9 cellular contexts compared by ENCODE assay signal in the genomic region with DNA sequence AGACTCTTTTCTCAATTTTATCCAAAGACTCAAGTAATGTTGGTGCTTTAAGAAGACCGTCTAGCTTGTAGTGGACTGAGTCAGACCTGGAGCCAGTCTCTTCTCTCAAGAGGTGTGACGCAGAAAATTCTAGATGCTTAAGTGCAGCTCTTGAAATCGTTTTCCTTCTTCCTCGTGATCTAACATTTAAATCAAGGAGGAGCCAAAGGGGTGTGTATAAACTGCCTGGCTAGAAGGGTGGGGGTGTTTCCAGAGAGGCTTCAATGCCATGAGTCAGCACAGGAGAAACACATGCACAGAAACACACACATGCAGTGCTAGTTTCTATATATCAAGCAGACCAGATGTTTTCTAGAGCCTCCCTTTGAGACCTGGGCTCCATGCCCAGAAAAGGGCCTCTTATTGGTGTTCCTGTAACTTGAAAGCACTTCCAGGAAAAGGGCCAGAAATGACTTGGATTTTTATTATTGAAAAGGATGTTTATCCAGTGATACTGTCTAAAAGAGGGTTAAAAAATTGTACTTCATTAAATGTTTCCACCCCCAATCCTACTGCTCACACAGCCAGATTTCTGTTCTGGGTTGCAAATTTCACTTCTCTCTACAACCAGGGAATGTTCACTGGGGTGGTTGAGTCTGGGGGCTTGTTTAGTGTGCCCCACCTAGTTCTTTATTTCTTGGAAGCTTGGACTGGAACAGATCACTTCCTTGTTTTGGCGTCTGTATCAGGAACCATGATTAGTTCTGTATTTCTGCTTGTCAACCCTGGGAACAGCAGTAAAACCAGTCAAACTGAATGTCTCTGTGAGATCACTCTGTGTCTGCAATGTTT. TPM values are rescaled to one million over a fixed set of nuclear protein-coding genes. Genes with fewer than 3 reads are reported as not detected.
DNase-seq lines count a peak whose midpoint lies in the region; ATAC-seq and TF ChIP-seq lines count a peak whose summit lies in the region.
"Had no signal": no experiment of that assay in that cellular context is flagged by ENCODE, and none has a peak within 500 bp of the region (broad histone marks: within the 10 kb centered on the region; RNA-seq: fewer than 3 reads in every experiment).

A gene (minus strand): TSS at position 129 of the 831 bp plus-strand sequence. CDS start 187 bp downstream, outside the sequence.

- peak within 1 kb of the TSS; percentile 44 for H3K4me3 Mint-ChIP-seq in MCF 10A (ENCODE audit: unreplicated experiment)
- H3K4me3 Mint-ChIP-seq: B cell had no signal

- no peaks in the 10 kb centered on the region for H4K20me1 ChIP-seq in IMR-90 (ENCODE audit: insufficient read depth, low read length)

- no peak within 1 kb of the TSS for H3K23ac ChIP-seq in IMR-90 (ENCODE audit: low read depth, low read length)

- H3K56ac ChIP-seq in IMR-90 (ENCODE audit: extremely low read depth, insufficient read depth, low read length): no peak within 1 kb of the TSS

- no peak within 1 kb of the TSS for H3K4me2 ChIP-seq in IMR-90 (ENCODE audit: low read depth, low read length)

- no peak within 1 kb of the TSS for H2AK9ac ChIP-seq in IMR-90 (replicated peaks; ENCODE audit: low read depth, low read length, poor library complexity)

- no peak within 1 kb of the TSS for H4K8ac ChIP-seq in IMR-90 (ENCODE audit: low read depth in 2 of 2, low read length in 2 of 2)

- peak; percentile 88 for ATAC-seq in IMR-90 (ENCODE audit: low read depth)
- ATAC-seq in GM19324 (IDR thresholded peaks at IDR 0.05; ENCODE audit: low FRiP score, unreplicated experiment): no peak

- no peak for TF ChIP-seq RAD21 in IMR-90 (IDR thresholded peaks at IDR 0.05; ENCODE audit: low read length)

- H3K18ac ChIP-seq in IMR-90 (ENCODE audit: low read depth, low read length): no peak within 1 kb of the TSS

- intact Hi-C loops in IMR-90 (cut with micrococcal nuclease) (no loop called here), MCF 10A (cut with micrococcal nuclease) (no loop called here)

- H2AK5ac ChIP-seq in IMR-90 (ENCODE audit: low read depth, low read length): no peak within 1 kb of the TSS

- H3K4me1 ChIP-seq in IMR-90 (ENCODE audit: control insufficient read depth, insufficient read depth, low read length) (no peaks in the 10 kb centered on the region), muscle layer of duodenum (ENCODE audit: control insufficient read depth in 1 of 2, insufficient read depth in 2 of 2, low read length in 2 of 2) (no peaks in the 10 kb centered on the region)

- no peak within 1 kb of the TSS for H2BK15ac ChIP-seq in IMR-90 (ENCODE audit: low read depth, low read length)

- H3K9ac ChIP-seq in IMR-90 (ENCODE audit: low read depth, low read length): no peak within 1 kb of the TSS

- no peak within 1 kb of the TSS for H2AFZ ChIP-seq in IMR-90 (replicated peaks; ENCODE audit: low read length, poor library complexity)

- no peaks in the 10 kb centered on the region for H3K27me3 ChIP-seq in IMR-90 (ENCODE audit: control insufficient read depth, insufficient read depth, low read length)
- H3K27me3 ChIP-seq in muscle layer of duodenum (ENCODE audit: low read depth, low read length): no peaks in the 10 kb centered on the region

- no peaks in the 10 kb centered on the region for H3K36me3 Mint-ChIP-seq in MCF 10A (ENCODE audit: insufficient read depth, unreplicated experiment)

- H3K27me3 Mint-ChIP-seq in MCF 10A (ENCODE audit: insufficient read depth, unreplicated experiment): no peaks in the 10 kb centered on the region

- POLR2A ChIA-PET in IMR-90 (lab: Charles Lee; ENCODE audit: unreplicated experiment): no interaction called here
- POLR2A ChIA-PET in MCF 10A (lab: Yijun Ruan, JAX): interaction anchor here (0.5 kb wide), 1 partner anchor 115 kb away, joined by 4 read pairs; no protein-coding TSS in a partner anchor

- TF ChIP-seq CTCF in IMR-90 (conservative IDR thresholded peaks at IDR 0.05; ENCODE audit: low read depth, low read length) (no peak), MCF 10A (IDR thresholded peaks at IDR 0.05; ENCODE audit: unreplicated experiment) (no peak)

- H2BK120ac ChIP-seq in IMR-90 (ENCODE audit: low read depth, low read length): no peak within 1 kb of the TSS

- H3K14ac ChIP-seq in IMR-90 (replicated peaks; ENCODE audit: low read depth, low read length): no peak within 1 kb of the TSS

- no peak within 1 kb of the TSS for H2BK20ac ChIP-seq in IMR-90 (ENCODE audit: low read depth, low read length)

- no peaks in the 10 kb centered on the region for H3K4me1 Mint-ChIP-seq in MCF 10A (ENCODE audit: insufficient read depth, unreplicated experiment)
- H3K4me1 Mint-ChIP-seq: B cell had no signal

- no peaks in the 10 kb centered on the region for H3K9me3 ChIP-seq in IMR-90 (ENCODE audit: control insufficient read depth, insufficient read depth, low read length)
- H3K9me3 ChIP-seq in muscle layer of duodenum (ENCODE audit: control insufficient read depth in 1 of 2, low read length in 2 of 2): no peaks in the 10 kb centered on the region

- peak; percentile 29 for DNase-seq in NCI-H2171 treated with DMSO at 0.1 percent for 48 hours (lab: John Stamatoyannopoulos, UW)
- no peak for DNase-seq in NCI-H2171 (lab: John Stamatoyannopoulos, UW)
- peak; percentile 79 for DNase-seq in IMR-90
- peak; percentile 92 for DNase-seq in MCF 10A (ENCODE audit: unreplicated experiment)
- DNase-seq in cerebellum (ENCODE audit: low spot score): no peak
- DNase-seq in activated CD8-positive, alpha-beta memory T cell treated with anti-CD3 and anti-CD28 coated beads for 24 hours: no peak

- in situ Hi-C loops in IMR-90 (cut with MboI; ENCODE audit: low sequenced_read_pairs): no loop called here

- TF ChIP-seq POLR2A in IMR-90 (IDR thresholded peaks at IDR 0.05; ENCODE audit: low read depth, low read length): no peak

- no peaks in the 10 kb centered on the region for H3K9me3 Mint-ChIP-seq in MCF 10A (ENCODE audit: unreplicated experiment)

- dilution Hi-C loops in IMR-90 (cut with HindIII; ENCODE audit: low sequenced_read_pairs, unreplicated experiment): no loop called here

- H3K4me3 ChIP-seq in IMR-90 (ENCODE audit: insufficient read depth, low read depth, low read length) (no peak within 1 kb of the TSS), muscle layer of duodenum (ENCODE audit: low read depth in 1 of 2, low read length in 2 of 2) (peak within 1 kb of the TSS; percentile 37 to 46)

- H2BK5ac ChIP-seq in IMR-90 (ENCODE audit: low read depth, low read length, poor library complexity, severe bottlenecking): no peak within 1 kb of the TSS

- H3K27ac ChIP-seq in IMR-90 (ENCODE audit: insufficient read depth, low read length) (peak within 1 kb of the TSS; percentile 32; the same call in 1 of the 2 replicates), muscle layer of duodenum (ENCODE audit: low read length) (peak within 1 kb of the TSS; percentile 71)

- H3K4ac ChIP-seq in IMR-90 (ENCODE audit: low read depth, low read length): no peak within 1 kb of the TSS

- 50% methylated on average over 1 of the region's 5 CpGs; no CpG with 5 or more reads in 1 of the 2 experiments for WGBS in IMR-90 (ENCODE audit: extremely low coverage in 2 of 2, insufficient read length in 1 of 2), 2 experiments

- BruUV-seq in IMR-90 (replicated peaks; lab: Mats Ljungman, UMichigan) (no TSS peak), MCF 10A (replicated peaks; lab: Mats Ljungman, UMichigan) (no TSS peak)

- peak within 1 kb of the TSS; percentile 30 for H3K27ac Mint-ChIP-seq in MCF 10A (ENCODE audit: low read depth, unreplicated experiment)
- H3K27ac Mint-ChIP-seq: B cell had no signal

- no peak within 1 kb of the TSS for H4K91ac ChIP-seq in IMR-90 (ENCODE audit: insufficient read depth, low read depth, low read length)

- no peak within 1 kb of the TSS for H4K5ac ChIP-seq in IMR-90 (ENCODE audit: low read depth, low read length)

- CTCF ChIA-PET in IMR-90 (lab: Yijun Ruan, JAX): no interaction called here
- CTCF ChIA-PET in MCF 10A (lab: Yijun Ruan, JAX): no interaction called here

- no peaks in the 10 kb centered on the region for H3K79me1 ChIP-seq in IMR-90 (ENCODE audit: low read depth in 1 of 2, low read length in 2 of 2)

- H3K36me3 ChIP-seq in IMR-90 (ENCODE audit: control insufficient read depth, insufficient read depth, low read length) (no peaks in the 10 kb centered on the region), muscle layer of duodenum (ENCODE audit: control insufficient read depth in 1 of 2, insufficient read depth in 2 of 2, low read length in 2 of 2) (no peaks in the 10 kb centered on the region)

- H3K9me1 ChIP-seq in IMR-90 (ENCODE audit: insufficient read depth, low read length): no peaks in the 10 kb centered on the region

TF ChIP-seq in IMR-90, 13 proteins besides CTCF, POLR2A, EP300 and RAD21 (continues in another document):
- no peak for TF ChIP-seq CHD1 (IDR thresholded peaks at IDR 0.05; ENCODE audit: low read depth, low read length)
- TF ChIP-seq BHLHE40 (IDR thresholded peaks at IDR 0.05; ENCODE audit: low read depth, low read length): no peak
- no peak for TF ChIP-seq NFE2L2 (IDR thresholded peaks at IDR 0.05; ENCODE audit: low read depth, low read length)
- TF ChIP-seq, protein P1, sequence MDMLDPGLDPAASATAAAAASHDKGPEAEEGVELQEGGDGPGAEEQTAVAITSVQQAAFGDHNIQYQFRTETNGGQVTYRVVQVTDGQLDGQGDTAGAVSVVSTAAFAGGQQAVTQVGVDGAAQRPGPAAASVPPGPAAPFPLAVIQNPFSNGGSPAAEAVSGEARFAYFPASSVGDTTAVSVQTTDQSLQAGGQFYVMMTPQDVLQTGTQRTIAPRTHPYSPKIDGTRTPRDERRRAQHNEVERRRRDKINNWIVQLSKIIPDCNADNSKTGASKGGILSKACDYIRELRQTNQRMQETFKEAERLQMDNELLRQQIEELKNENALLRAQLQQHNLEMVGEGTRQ (IDR thresholded peaks at IDR 0.05; ENCODE audit: low read depth, low read length): no peak
- no peak for TF ChIP-seq CEBPB (IDR thresholded peaks at IDR 0.05; ENCODE audit: low read depth, low read length)
- no peak for TF ChIP-seq MAZ (IDR thresholded peaks at IDR 0.05; ENCODE audit: borderline replicate concordance, low read depth, low read length)
- no peak for TF ChIP-seq MXI1 (IDR thresholded peaks at IDR 0.05; ENCODE audit: borderline replicate concordance, low read depth, low read length)
- TF ChIP-seq, protein P2, sequence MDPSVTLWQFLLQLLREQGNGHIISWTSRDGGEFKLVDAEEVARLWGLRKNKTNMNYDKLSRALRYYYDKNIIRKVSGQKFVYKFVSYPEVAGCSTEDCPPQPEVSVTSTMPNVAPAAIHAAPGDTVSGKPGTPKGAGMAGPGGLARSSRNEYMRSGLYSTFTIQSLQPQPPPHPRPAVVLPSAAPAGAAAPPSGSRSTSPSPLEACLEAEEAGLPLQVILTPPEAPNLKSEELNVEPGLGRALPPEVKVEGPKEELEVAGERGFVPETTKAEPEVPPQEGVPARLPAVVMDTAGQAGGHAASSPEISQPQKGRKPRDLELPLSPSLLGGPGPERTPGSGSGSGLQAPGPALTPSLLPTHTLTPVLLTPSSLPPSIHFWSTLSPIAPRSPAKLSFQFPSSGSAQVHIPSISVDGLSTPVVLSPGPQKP (IDR thresholded peaks at IDR 0.05; ENCODE audit: borderline replicate concordance, low read depth, low read length): no peak

RNA-seq across cellular contexts. Expression of the gene that starts here (rescaled TPM):
- total RNA-seq in IMR-90 (2012; rRNA removed) (under 0.01 and 0.18 TPM in 2 replicates), MCF 10A (2022) (6.0 and 9.2 TPM in 2 replicates), cerebellum (3.1 TPM)
- 0.07 TPM in 1 of 2 replicates, not detected in the other for polyA plus RNA-seq in IMR-90 (2012; rRNA removed)
- 0.01 and 0.03 TPM in 2 replicates for polyA plus RNA-seq in IMR-90 (2012; cell fraction: cytosol; rRNA removed)
- polyA plus RNA-seq in IMR-90 (2012; cell fraction: nucleus; rRNA removed; ENCODE audit: low replicate concordance): 0.03 and 0.37 TPM in 2 replicates

Comparison
In these comparisons a context has a peak if more than half of its experiments do, and no peak if none do; other contexts are left out.
1. DNase-seq: peak in NCI-H2171 treated with DMSO at 0.1 percent for 48 hours (single experiment) and MCF 10A (single experiment); none in NCI-H2171 (single experiment), cerebellum (single experiment) and activated CD8-positive, alpha-beta memory T cell treated with anti-CD3 and anti-CD28 coated beads for 24 hours (single experiment).
2. Peak in DNase-seq, ATAC-seq and H3K27ac ChIP-seq in IMR-90; RNA of the gene not detected or under 1 TPM.